ENCODE assay signal across 1 cellular context in the genomic region with DNA sequence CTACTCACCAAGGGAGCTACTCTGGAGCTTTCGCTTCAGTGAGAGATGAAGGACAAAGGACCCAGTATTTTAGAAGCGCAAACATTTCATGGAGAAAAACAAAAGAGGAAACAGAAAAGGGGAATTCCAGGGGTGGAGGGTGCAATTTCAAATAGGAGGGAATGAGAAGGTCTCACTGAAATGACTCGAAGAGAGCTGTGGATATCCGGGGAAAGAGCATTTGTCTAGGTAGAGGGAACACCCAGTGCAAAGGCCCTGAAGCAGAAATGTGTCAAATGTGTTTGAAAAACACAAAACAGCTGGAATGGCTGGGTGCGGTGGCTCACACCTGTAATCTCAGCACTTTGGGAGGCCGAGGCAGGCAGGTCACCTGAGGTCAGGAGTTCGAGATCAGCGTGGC.
TF ChIP-seq lines count a peak whose summit lies in the region.

No MANE protein-coding gene starts in this region.

TF ChIP-seq in GM12891, 5 proteins besides CTCF, POLR2A, EP300 and RAD21:
- TF ChIP-seq SPI1 (IDR thresholded peaks at IDR 0.05; ENCODE audit: low read depth, low read length) (no peak), PAX5 (IDR thresholded peaks at IDR 0.05; ENCODE audit: insufficient read depth, low read length, severe bottlenecking) (no peak), POLR2AphosphoS5 (IDR thresholded peaks at IDR 0.05; ENCODE audit: low read depth, low read length) (no peak), POU2F2 (IDR thresholded peaks at IDR 0.05; ENCODE audit: low read depth, low read length) (no peak), TAF1 (IDR thresholded peaks at IDR 0.05; ENCODE audit: low read depth, low read length) (no peak)
